17 cellular contexts compared by ENCODE assay signal in genomic region chr9:93202919-93203712, GRCh38. TPM values are rescaled to one million over a fixed set of nuclear protein-coding genes. Genes with fewer than 3 reads are reported as not detected.
DNase-seq lines count a peak whose midpoint lies in the region; ATAC-seq, FAIRE-seq and TF ChIP-seq lines count a peak whose summit lies in the region.
"Had no signal": no experiment of that assay in that cellular context is flagged by ENCODE, and none has a peak within 500 bp of the region (broad histone marks: within the 10 kb centered on the region; RNA-seq: fewer than 3 reads in every experiment).

No MANE protein-coding gene starts in this region.

- H3K36me3 ChIP-seq in H1 (ENCODE audit: control insufficient read depth in 2 of 4, insufficient read depth in 4 of 4, low read length in 3 of 4): no peaks in the 10 kb centered on the region; a peak in 1 of 8 replicates

- no peak overlapping the region; the same call in 1 of the 2 replicates for H4K8ac ChIP-seq in H1 (ENCODE audit: extremely low read depth, insufficient read depth, low read length)

- H3K9me3 ChIP-seq in H1 (ENCODE audit: insufficient read depth in 2 of 2, low read depth in 1 of 2, low read length in 1 of 2): no peaks in the 10 kb centered on the region

- peaks cover 5 to 43% of the 10 kb centered on the region in 2 experiments for H4K20me1 ChIP-seq in H1 (replicated peaks in 1 of 2; ENCODE audit: control insufficient read depth in 1 of 2, insufficient read depth in 2 of 2, low read length in 2 of 2)

- peaks cover 0 to 7% (median 3%) of the 10 kb centered on the region in 4 experiments; a peak in 3 of 7 replicates for H3K4me1 ChIP-seq in H1 (replicated peaks in 1 of 4; ENCODE audit: control insufficient read depth in 3 of 4, insufficient read depth in 4 of 4, low read length in 3 of 4)
- H3K4me1 ChIP-seq: foreskin keratinocyte had no signal

- TF ChIP-seq POLR2A in H1 (IDR thresholded peaks at IDR 0.05; ENCODE audit: control extremely low read depth in 1 of 2, low read depth in 2 of 2, low read length in 2 of 2): no peak

- H3K23me2 ChIP-seq in H1 (ENCODE audit: low read depth, low read length): no peaks in the 10 kb centered on the region

- H3K9ac ChIP-seq in H1 (replicated peaks in 1 of 4; ENCODE audit: extremely low read depth in 1 of 4, low read depth in 3 of 4, low read length in 3 of 4): no peak overlapping the region

- no peaks in the 10 kb centered on the region for H3K27me3 ChIP-seq in H1 (replicated peaks in 1 of 4; ENCODE audit: control insufficient read depth in 3 of 4, extremely low read depth in 1 of 4, insufficient read depth in 3 of 4, low read length in 3 of 4)

- ATAC-seq in Right ventricle myocardium superior (ENCODE audit: poor library complexity) (no peak), Right ventricle myocardium inferior (no peak), sciatic nerve (no peak), HG02973 (IDR thresholded peaks at IDR 0.05; ENCODE audit: unreplicated experiment) (no peak)
- ATAC-seq in stimulated activated naive B cell treated with anti-CD40 and anti-IgM and Interleukin-4, amounts not matched to agents 10 μg/mL and 1 μg/mL and 100 μg/mL, for 72 hours (replicated peaks): no peak
- ATAC-seq: activated naive CD4-positive, alpha-beta T cell treated with anti-CD3 and anti-CD28 coated beads, Interleukin-2, amount 50 U/mL, for 72 hours; foreskin keratinocyte; Panc1 had no signal

- CTCF ChIA-PET in H1 (lab: Charles Lee; ENCODE audit: partially characterized antibody): no interaction called here

- H3K79me1 ChIP-seq in H1 (ENCODE audit: low read depth, low read length): peaks cover 36% of the 10 kb centered on the region

- no peak for TF ChIP-seq RAD21 in H1 (IDR thresholded peaks at IDR 0.05 in 1 of 2, conservative IDR thresholded peaks at IDR 0.05 in 1 of 2; ENCODE audit: low read depth in 2 of 2, low read length in 2 of 2)

- H2BK5ac ChIP-seq in H1 (ENCODE audit: low read depth, low read length): no peak overlapping the region

- peak overlapping the region; percentile 81 for H3K27ac Mint-ChIP-seq in nephron progenitor cell
- no peak overlapping the region for H3K27ac Mint-ChIP-seq in stimulated activated naive B cell treated with anti-CD40 and anti-IgM and Interleukin-4, amounts not matched to agents 10 μg/mL and 1 μg/mL and 100 μg/mL, for 72 hours

- H3K18ac ChIP-seq in H1 (ENCODE audit: extremely low read depth, low read length): no peak overlapping the region; the same call in 1 of the 2 replicates

- no peak overlapping the region for H3K4me2 ChIP-seq in H1 (ENCODE audit: insufficient read depth in 1 of 2, low read depth in 2 of 2, low read length in 2 of 2)

- H3K79me2 ChIP-seq in H1 (ENCODE audit: control insufficient read depth in 1 of 2, insufficient read depth in 2 of 2, low read length in 2 of 2): peaks cover 0 to 41% of the 10 kb centered on the region in 2 experiments; a peak in 3 of 4 replicates

- H3K9me3 Mint-ChIP-seq in nephron progenitor cell: no peaks in the 10 kb centered on the region
- no peaks in the 10 kb centered on the region for H3K9me3 Mint-ChIP-seq in stimulated activated naive B cell treated with anti-CD40 and anti-IgM and Interleukin-4, amounts not matched to agents 10 μg/mL and 1 μg/mL and 100 μg/mL, for 72 hours
- H3K9me3 Mint-ChIP-seq: immature natural killer cell had no signal

- peaks cover 78% of the 10 kb centered on the region for H3K4me1 Mint-ChIP-seq in nephron progenitor cell
- H3K4me1 Mint-ChIP-seq in stimulated activated naive B cell treated with anti-CD40 and anti-IgM and Interleukin-4, amounts not matched to agents 10 μg/mL and 1 μg/mL and 100 μg/mL, for 72 hours: peaks cover 7 to 11% of the 10 kb centered on the region in 2 donors

- H4K5ac ChIP-seq in H1 (ENCODE audit: insufficient read length, low read depth, low read length): no peak overlapping the region

- FAIRE-seq in H1 (lab: Jason Lieb, UNC): no peak
- FAIRE-seq: bronchial epithelial cell, endometrium had no signal

- peaks cover 4% of the 10 kb centered on the region for H3K27me3 Mint-ChIP-seq in nephron progenitor cell (ENCODE audit: low read depth, poor library complexity)
- H3K27me3 Mint-ChIP-seq in stimulated activated naive B cell treated with anti-CD40 and anti-IgM and Interleukin-4, amounts not matched to agents 10 μg/mL and 1 μg/mL and 100 μg/mL, for 72 hours: peaks cover 0 to 8% of the 10 kb centered on the region in 2 donors

- no peak for TF ChIP-seq EP300 in H1 (IDR thresholded peaks at IDR 0.05; ENCODE audit: borderline replicate concordance in 1 of 2, low read depth in 2 of 2, low read length in 2 of 2)

- H2AFZ ChIP-seq in H1 (ENCODE audit: low read length): no peak overlapping the region

- no peaks in the 10 kb centered on the region for H3K36me3 Mint-ChIP-seq in nephron progenitor cell (ENCODE audit: low read depth)
- no peaks in the 10 kb centered on the region for H3K36me3 Mint-ChIP-seq in stimulated activated naive B cell treated with anti-CD40 and anti-IgM and Interleukin-4, amounts not matched to agents 10 μg/mL and 1 μg/mL and 100 μg/mL, for 72 hours
- H3K36me3 Mint-ChIP-seq: activated naive CD4-positive, alpha-beta T cell treated with anti-CD3 and anti-CD28 coated beads, Interleukin-2, amount 50 U/mL, for 72 hours; immature natural killer cell had no signal

- no peak for TF ChIP-seq CTCF in H1 (IDR thresholded peaks at IDR 0.05; ENCODE audit: control extremely low read depth in 1 of 3, insufficient read depth in 1 of 3, low read depth in 1 of 3, low read length in 3 of 3)
- no peak for TF ChIP-seq CTCF in nephron progenitor cell (IDR thresholded peaks at IDR 0.05)

- peak; percentile 27 for DNase-seq in Right ventricle myocardium superior
- no peak for DNase-seq in Right ventricle myocardium inferior (ENCODE audit: missing footprints)
- DNase-seq in H1 (ENCODE audit: low read depth in 1 of 2, low spot score in 2 of 2): no peak
- no peak for DNase-seq in nephron progenitor cell
- DNase-seq in sciatic nerve (ENCODE audit: low spot score): no peak
- DNase-seq in head of caudate nucleus: no peak
- DNase-seq in stimulated activated naive B cell treated with anti-CD40 and anti-IgM and Interleukin-4, amounts not matched to agents 10 μg/mL and 1 μg/mL and 100 μg/mL, for 72 hours: no peak
- DNase-seq: activated CD8-positive, alpha-beta memory T cell treated with anti-CD3 and anti-CD28 coated beads, Interleukin-2, amount 50 U/mL, for 48 hours; foreskin keratinocyte; GDM1; immature natural killer cell; NCI-H1694 treated with DMSO at 0.1 percent for 48 hours had no signal

- no peak overlapping the region for H3K56ac ChIP-seq in H1 (replicated peaks; ENCODE audit: insufficient read length, low read depth, low read length)

- no peak overlapping the region for H2BK12ac ChIP-seq in H1 (ENCODE audit: low read depth, low read length)

- H3K14ac ChIP-seq in H1 (ENCODE audit: insufficient read length): no peak overlapping the region

- peak overlapping the region; percentile 44 for H3K4me3 Mint-ChIP-seq in nephron progenitor cell
- no peak overlapping the region for H3K4me3 Mint-ChIP-seq in stimulated activated naive B cell treated with anti-CD40 and anti-IgM and Interleukin-4, amounts not matched to agents 10 μg/mL and 1 μg/mL and 100 μg/mL, for 72 hours
- H3K4me3 Mint-ChIP-seq: immature natural killer cell had no signal

- H2BK15ac ChIP-seq in H1 (ENCODE audit: low read length): no peak overlapping the region

- H2BK20ac ChIP-seq in H1 (ENCODE audit: low read length): no peak overlapping the region

- intact Hi-C loops in Right ventricle myocardium superior (cut with DNase I): no loop called here
- intact Hi-C loops in Right ventricle myocardium inferior (cut with DNase I): no loop called here
- intact Hi-C loops in sciatic nerve (cut with DNase I): no loop called here
- intact Hi-C loops in head of caudate nucleus (cut with DNase I): no loop called here

- peak overlapping the region; percentile 38; the same call in 1 of the 2 replicates for H3K27ac ChIP-seq in H1 (ENCODE audit: low read depth, low read length)
- H3K27ac ChIP-seq: foreskin keratinocyte had no signal

- H2BK120ac ChIP-seq in H1 (replicated peaks; ENCODE audit: low read depth, low read length): no peak overlapping the region

- 82% methylated on average over 11 of the region's 13 CpGs; no CpG with 5 or more reads in 1 of the 2 experiments for WGBS in H1 (ENCODE audit: extremely low coverage in 1 of 2, insufficient coverage in 1 of 2, insufficient read length in 1 of 2, insufficient replicate concordance in 2 of 2, low coverage in 1 of 2, low lambda C conversion rate in 2 of 2, missing lambda C conversion rate in 1 of 2), 2 experiments

- H3K4me3 ChIP-seq in H1 (ENCODE audit: extremely low read depth in 1 of 4, insufficient read depth in 2 of 4, low read depth in 3 of 4, low read length in 4 of 4): no peak overlapping the region

- POLR2A ChIA-PET in H1 (lab: Charles Lee; ENCODE audit: partially characterized antibody): no interaction called here

- H3K23ac ChIP-seq in H1 (ENCODE audit: insufficient read length): no peak overlapping the region

- H3K4ac ChIP-seq in H1 (replicated peaks; ENCODE audit: insufficient read length, low read depth, low read length): no peak overlapping the region

- H2AK5ac ChIP-seq in H1 (ENCODE audit: low read depth, low read length): no peak overlapping the region

- H4K91ac ChIP-seq in H1 (replicated peaks; ENCODE audit: insufficient read length, low read length): no peak overlapping the region

TF ChIP-seq in H1, 55 proteins besides CTCF, POLR2A, EP300 and RAD21 (continues in another document):
- no peak for TF ChIP-seq FOSL1 (IDR thresholded peaks at IDR 0.05; ENCODE audit: insufficient read depth, low read depth, low read length)
- no peak for TF ChIP-seq RFX5 (IDR thresholded peaks at IDR 0.05; ENCODE audit: borderline replicate concordance, low read depth, low read length)
- no peak for TF ChIP-seq CHD2 (IDR thresholded peaks at IDR 0.05; ENCODE audit: low read length)
- no peak for TF ChIP-seq SIN3A (conservative IDR thresholded peaks at IDR 0.05 in 1 of 2, IDR thresholded peaks at IDR 0.05 in 1 of 2; ENCODE audit: low read depth in 1 of 2, low read length in 2 of 2)
- no peak for TF ChIP-seq CREB1 (IDR thresholded peaks at IDR 0.05)
- TF ChIP-seq NANOG (IDR thresholded peaks at IDR 0.05; ENCODE audit: insufficient read depth, low read depth, low read length, poor library complexity, severe bottlenecking): no peak
- no peak for TF ChIP-seq BRCA1 (IDR thresholded peaks at IDR 0.05; ENCODE audit: low read depth, low read length)

RNA-seq across cellular contexts. Expression of gene WNK2, which starts 19.2 kb away (rescaled TPM):
- total RNA-seq in Right ventricle myocardium superior (222 TPM), Right ventricle myocardium inferior (200 TPM), sciatic nerve (6.6 TPM)
- 87.2 and 89.2 TPM in 2 replicates for total RNA-seq in H1 (2021; fragmentation: NEBNext Ultra II Directional; extraction: Animal tissue kit (Norgen Biotek cat#: 25700))
- 12.0 and 20.6 TPM in 2 replicates for polyA plus RNA-seq in H1 (2011; rRNA removed)
- polyA plus RNA-seq in H1 (2011; cell fraction: cytosol; rRNA removed): 11.5 TPM
- 51.7 TPM for polyA plus RNA-seq in H1 (2011; cell fraction: nucleus; rRNA removed)
- 69.6 to 91.7 TPM (median 76.7 TPM) in 4 replicates for polyA plus RNA-seq in H1 (2012, experiment 1 of 2)
- 42.2 TPM for polyA plus RNA-seq in H1 (2012, experiment 2 of 2)
- polyA plus RNA-seq in H1 (2013, experiment 1 of 2): 48.8 TPM
- polyA plus RNA-seq in H1 (2013, experiment 2 of 2): 43.7 TPM
- polyA minus RNA-seq in H1 (2011; rRNA and poly(A)+ RNA removed): 22.2 and 25.3 TPM in 2 replicates
- polyA minus RNA-seq in H1 (2011; cell fraction: cytosol; rRNA and poly(A)+ RNA removed): 43.6 TPM
- polyA minus RNA-seq in H1 (2011; cell fraction: nucleus; rRNA and poly(A)+ RNA removed): 37.6 TPM
- polyA plus RNA-seq: immature natural killer cell had no signal

Comparison
In these comparisons a context has a peak if more than half of its experiments do, and no peak if none do; other contexts are left out.
1. RNA of gene WNK2, which starts 19.2 kb away (total RNA-seq): 222 TPM in Right ventricle myocardium superior (single experiment), 200 TPM in Right ventricle myocardium inferior (single experiment) and 87.2 to 89.2 TPM in H1; 6.6 TPM in sciatic nerve (single experiment); every median in the first group is over 10 times any median in the second.